In the genomic region with DNA sequence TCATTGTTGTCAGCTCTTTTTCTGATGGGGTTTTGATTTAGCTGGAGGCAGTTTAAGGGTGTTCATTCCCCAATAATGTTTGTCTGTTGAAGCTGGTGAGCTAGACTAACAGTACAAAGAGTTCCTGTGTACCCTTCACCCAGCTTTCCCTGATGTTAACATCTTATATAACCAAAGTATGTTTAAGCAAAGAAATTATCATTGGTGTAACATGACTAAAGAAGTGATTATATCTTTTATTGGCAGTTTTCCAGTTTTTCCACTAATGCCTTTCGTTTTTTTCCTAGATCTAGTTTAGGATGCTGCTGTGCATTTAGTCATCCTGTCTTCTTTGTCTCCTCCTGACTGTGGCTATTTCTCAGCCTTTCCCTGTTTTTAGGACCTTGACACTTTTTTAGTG, we compare ENCODE assay signal across 20 cellular contexts.
DNase-seq lines count a peak whose midpoint lies in the region; ATAC-seq and TF ChIP-seq lines count a peak whose summit lies in the region.
"Had no signal": no experiment of that assay in that cellular context is flagged by ENCODE, and none has a peak within 500 bp of the region (broad histone marks: within the 10 kb centered on the region; RNA-seq: fewer than 3 reads in every experiment).

No MANE protein-coding gene starts in this region.

- intact Hi-C loops in naive thymus-derived CD4-positive, alpha-beta T cell (cut with micrococcal nuclease): no loop called here

- H3K4me1 ChIP-seq in GM23248 (ENCODE audit: insufficient read depth): peaks cover 46% of the 10 kb centered on the region
- peaks cover 19 to 25% of the 10 kb centered on the region in 2 donors for H3K4me1 ChIP-seq in naive thymus-derived CD4-positive, alpha-beta T cell (ENCODE audit: control insufficient read depth in 2 of 2, insufficient read depth in 2 of 2, low read length in 2 of 2)
- H3K4me1 ChIP-seq: neural progenitor cell had no signal

- H2AFZ ChIP-seq in GM23248: no peak overlapping the region
- H2AFZ ChIP-seq: neural progenitor cell had no signal

- H3K9me3 Mint-ChIP-seq in naive thymus-derived CD4-positive, alpha-beta T cell: peaks cover 0 to 5% (median 0%) of the 10 kb centered on the region in 11 donors

- 0 to 3% methylated on average over 1 of the region's 1 CpG for WGBS in GM23248 (ENCODE audit: low coverage in 1 of 2, low lambda C conversion rate in 2 of 2, missing lambda C conversion rate in 2 of 2), 2 experiments

- in situ Hi-C loops in GM23248 (cut with MboI): no loop called here

- CTCF ChIA-PET in naive thymus-derived CD4-positive, alpha-beta T cell (lab: Charles Lee): no interaction called here

- H3K9me3 ChIP-seq in GM23248 (ENCODE audit: low read depth): no peaks in the 10 kb centered on the region
- H3K9me3 ChIP-seq in naive thymus-derived CD4-positive, alpha-beta T cell (ENCODE audit: control insufficient read depth in 2 of 3, low read length in 3 of 3): no peaks in the 10 kb centered on the region
- H3K9me3 ChIP-seq: adrenal gland, gastrocnemius medialis, testis had no signal

- H3K4me3 Mint-ChIP-seq in naive thymus-derived CD4-positive, alpha-beta T cell: no peak overlapping the region
- H3K4me3 Mint-ChIP-seq: effector memory CD8-positive, alpha-beta T cell; neural progenitor cell had no signal

- no peak for TF ChIP-seq CTCF in LNCaP clone FGC (IDR thresholded peaks at IDR 0.05; ENCODE audit: control insufficient read depth, extremely low read depth, insufficient read depth)

- no peak for ATAC-seq in HG03039 (IDR thresholded peaks at IDR 0.05; ENCODE audit: unreplicated experiment)
- no peak for ATAC-seq in naive thymus-derived CD4-positive, alpha-beta T cell
- ATAC-seq in GM21390 (IDR thresholded peaks at IDR 0.05; ENCODE audit: unreplicated experiment): no peak
- ATAC-seq: effector memory CD8-positive, alpha-beta T cell; gastrocnemius medialis had no signal

- no peak overlapping the region for H3K4me2 ChIP-seq in GM23248 (ENCODE audit: unreplicated experiment)
- H3K4me2 ChIP-seq: neural progenitor cell had no signal

- peaks cover 0 to 36% (median 5%) of the 10 kb centered on the region in 5 donors for H3K36me3 Mint-ChIP-seq in naive thymus-derived CD4-positive, alpha-beta T cell

- H3K27ac Mint-ChIP-seq in naive thymus-derived CD4-positive, alpha-beta T cell: no peak overlapping the region
- H3K27ac Mint-ChIP-seq: effector memory CD8-positive, alpha-beta T cell; neural progenitor cell had no signal

- no peaks in the 10 kb centered on the region for H4K20me1 ChIP-seq in GM23248 (ENCODE audit: insufficient read depth)

- H3K9me2 ChIP-seq in GM23248 (ENCODE audit: insufficient read depth): no peaks in the 10 kb centered on the region

- H3K9ac ChIP-seq in GM23248: no peak overlapping the region
- H3K9ac ChIP-seq: neural progenitor cell had no signal

- POLR2A ChIA-PET in naive thymus-derived CD4-positive, alpha-beta T cell (lab: Charles Lee): no interaction called here

- H3K4me3 ChIP-seq in GM23248: no peak overlapping the region
- H3K4me3 ChIP-seq in LNCaP clone FGC (ENCODE audit: low read depth, low read length): no peak overlapping the region
- H3K4me3 ChIP-seq in naive thymus-derived CD4-positive, alpha-beta T cell (ENCODE audit: low read length): no peak overlapping the region
- H3K4me3 ChIP-seq: adrenal gland, gastrocnemius medialis, neural progenitor cell, testis had no signal

- H3K79me2 ChIP-seq in GM23248 (ENCODE audit: insufficient read depth): peaks cover 74% of the 10 kb centered on the region

- H3K36me3 ChIP-seq in GM23248 (ENCODE audit: low read depth): no peaks in the 10 kb centered on the region
- H3K36me3 ChIP-seq in naive thymus-derived CD4-positive, alpha-beta T cell (ENCODE audit: control insufficient read depth in 2 of 3, insufficient read depth in 3 of 3, low read length in 3 of 3): no peaks in the 10 kb centered on the region
- H3K36me3 ChIP-seq: adrenal gland, gastrocnemius medialis, neural progenitor cell had no signal

- no peaks in the 10 kb centered on the region for H3K27me3 ChIP-seq in GM23248 (replicated peaks; ENCODE audit: insufficient read depth)
- no peaks in the 10 kb centered on the region for H3K27me3 ChIP-seq in naive thymus-derived CD4-positive, alpha-beta T cell (ENCODE audit: control insufficient read depth in 2 of 2, insufficient read depth in 2 of 2, low read length in 2 of 2)
- H3K27me3 ChIP-seq: adrenal gland, gastrocnemius medialis, neural progenitor cell, testis had no signal

- peaks cover 53% of the 10 kb centered on the region for H3F3A ChIP-seq in GM23248 (ENCODE audit: insufficient read depth)

- peaks cover 32 to 59% (median 50%) of the 10 kb centered on the region in 7 donors for H3K4me1 Mint-ChIP-seq in naive thymus-derived CD4-positive, alpha-beta T cell
- H3K4me1 Mint-ChIP-seq: neural progenitor cell had no signal

- no peak overlapping the region for H3K27ac ChIP-seq in GM23248
- no peak overlapping the region for H3K27ac ChIP-seq in naive thymus-derived CD4-positive, alpha-beta T cell (ENCODE audit: low read depth, low read length)
- H3K27ac ChIP-seq: adrenal gland, neural progenitor cell, testis had no signal

- peaks cover 0 to 6% (median 0%) of the 10 kb centered on the region in 5 donors for H3K27me3 Mint-ChIP-seq in naive thymus-derived CD4-positive, alpha-beta T cell
- H3K27me3 Mint-ChIP-seq: effector memory CD8-positive, alpha-beta T cell had no signal

- DNase-seq in GM23248: peak; percentile 69
- peak; percentile 46 for DNase-seq in LNCaP clone FGC (ENCODE audit: low read depth)
- peak; percentile 16 for DNase-seq in amniotic stem cell (lab: John Stamatoyannopoulos, UW)
- DNase-seq in foreskin melanocyte: peak; percentile 60
- no peak for DNase-seq in OCI-M1 (lab: John Stamatoyannopoulos, UW)
- no peak for DNase-seq in naive thymus-derived CD4-positive, alpha-beta T cell
- DNase-seq: activated CD4-positive, CD25-positive, alpha-beta regulatory T cell treated with anti-CD3 and anti-CD28 coated beads, Interleukin-2, amount 50 U/mL, for 72 hours; activated effector memory CD4-positive, alpha-beta T cell treated with Interleukin-2 at 50 U/mL for 16 hours; adrenal gland; cerebellar nuclear complex; effector memory CD8-positive, alpha-beta T cell; gastrocnemius medialis; midbrain; NCI-H524 treated with DMSO at 0.1 percent for 48 hours; stimulated activated CD4-positive, alpha-beta T cell treated with anti-CD3 and anti-CD28 coated beads, Interleukin-12 subunit alpha, Interleukin-12 subunit beta, amount 100 ng/mL, for 4 hours; T1000; testis had no signal

Comparison
In these comparisons a context has a peak if more than half of its experiments do, and no peak if none do; other contexts are left out.
1. DNase-seq: peak in GM23248 (single experiment), LNCaP clone FGC (single experiment), amniotic stem cell (single experiment) and foreskin melanocyte (single experiment); none in OCI-M1 (single experiment) and naive thymus-derived CD4-positive, alpha-beta T cell (0 of 9).